Comparison of ENCODE assay signal across 8 cellular contexts in genomic region chr1:221708076-221708571, GRCh38. TPM values are rescaled to one million over a fixed set of nuclear protein-coding genes. Genes with fewer than 3 reads are reported as not detected.
A peak's percentile ranks its signal among the peaks of the same experiment; 100 is the strongest.
DNase-seq lines count a peak whose midpoint lies in the region; ATAC-seq and TF ChIP-seq lines count a peak whose summit lies in the region.

No MANE protein-coding gene starts in this region.

- no peaks in the 10 kb centered on the region for H3K9me3 Mint-ChIP-seq in progenitor cell of endocrine pancreas (ENCODE audit: low read depth)

- peaks cover 31% of the 10 kb centered on the region for H3K4me1 ChIP-seq in BE2C

- DNase-seq in BE2C, result peak; percentile 62
- DNase-seq in SK-MEL-5 (ENCODE audit: low read depth, low spot score), result peak; percentile 77
- DNase-seq in central memory CD4-positive, alpha-beta T cell, result peak; percentile 65
- no peak for DNase-seq in progenitor cell of endocrine pancreas (ENCODE audit: low spot score, unreplicated experiment)
- no peak for DNase-seq in epidermal melanocyte (ENCODE audit: insufficient read length, low spot score)
- DNase-seq in HCEC 1CT, result no peak

- H3K9me3 ChIP-seq in BE2C, result no peaks in the 10 kb centered on the region

- in situ Hi-C loops in SK-MEL-5 (cut with HindIII; ENCODE audit: low pct_unique_long_range_greater_than_20kb, low sequenced_read_pairs), result no loop called here

- peaks cover 9% of the 10 kb centered on the region for H3K36me3 Mint-ChIP-seq in progenitor cell of endocrine pancreas (ENCODE audit: insufficient read depth)

- TF ChIP-seq CTCF in BE2C (IDR thresholded peaks at IDR 0.05; ENCODE audit: low read depth, low read length), result no peak
- no peak for TF ChIP-seq CTCF in progenitor cell of endocrine pancreas (IDR thresholded peaks at IDR 0.05; ENCODE audit: unreplicated experiment)

- H3K4me3 ChIP-seq in BE2C (ENCODE audit: low read depth, low read length), result no peak overlapping the region

- H3K27me3 ChIP-seq in BE2C, result no peaks in the 10 kb centered on the region

- H3K4me3 Mint-ChIP-seq in progenitor cell of endocrine pancreas (ENCODE audit: low read depth), result no peak overlapping the region

- H3K27ac Mint-ChIP-seq in progenitor cell of endocrine pancreas, result peak overlapping the region; percentile 97

- no peaks in the 10 kb centered on the region for H3K27me3 Mint-ChIP-seq in progenitor cell of endocrine pancreas

- ATAC-seq in GM18868 (IDR thresholded peaks at IDR 0.05; ENCODE audit: unreplicated experiment) (peak; percentile 62), HG03064 (IDR thresholded peaks at IDR 0.05; ENCODE audit: low read depth, unreplicated experiment) (peak; percentile 46)

- peaks cover 40% of the 10 kb centered on the region for H3K4me1 Mint-ChIP-seq in progenitor cell of endocrine pancreas (ENCODE audit: low read depth)

- H3K36me3 ChIP-seq in BE2C, result peaks cover 14% of the 10 kb centered on the region

RNA-seq across cellular contexts. Expression of gene DUSP10, which starts 33.8 kb away (rescaled TPM):
- 17.0 TPM for polyA plus RNA-seq in BE2C (2012; ENCODE audit: insufficient read depth, insufficient read length, low read depth)
- total RNA-seq in SK-MEL-5 (2014; rRNA removed; shearing (Covaris generic)), result 90.7 and 101 TPM in 2 replicates
- 75.5 and 84.1 TPM in 2 replicates for polyA plus RNA-seq in SK-MEL-5 (2015; cell fraction: cytosol; rRNA removed)
- 58.0 and 67.2 TPM in 2 replicates for polyA plus RNA-seq in SK-MEL-5 (2015; cell fraction: nucleus; rRNA removed)
- 9.3 and 10.2 TPM in 2 replicates for total RNA-seq in progenitor cell of endocrine pancreas

Comparison
In these comparisons a context has a peak if more than half of its experiments do, and no peak if none do; other contexts are left out.
1. DNase-seq: peak in BE2C (single experiment), SK-MEL-5 (single experiment) and central memory CD4-positive, alpha-beta T cell (single experiment); none in progenitor cell of endocrine pancreas (single experiment), epidermal melanocyte (single experiment) and HCEC 1CT (single experiment).